8 cellular contexts compared by ENCODE assay signal in the genomic region with DNA sequence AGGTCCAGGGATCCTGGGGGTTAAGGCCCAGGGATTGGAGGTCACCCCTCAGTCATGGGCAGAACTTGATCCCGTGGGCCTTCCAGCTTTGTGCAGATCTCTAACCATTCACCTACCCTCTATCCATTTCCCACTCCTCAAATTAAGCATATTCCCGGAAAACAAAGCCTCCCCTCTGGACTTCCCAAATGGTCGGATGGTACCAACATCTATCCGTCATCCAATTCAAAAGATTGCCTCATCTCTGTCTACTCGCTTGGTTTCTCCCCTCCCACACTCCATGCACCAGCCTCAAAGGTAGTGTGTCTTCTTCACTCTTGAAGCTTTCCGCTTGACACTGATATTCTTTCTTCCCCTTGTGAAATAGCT. TPM values are rescaled to one million over a fixed set of nuclear protein-coding genes. Genes with fewer than 3 reads are reported as not detected.
DNase-seq lines count a peak whose midpoint lies in the region; ATAC-seq lines count a peak whose summit lies in the region.

No MANE protein-coding gene starts in this region.

- no peaks in the 10 kb centered on the region for H3K36me3 ChIP-seq in mesendoderm (ENCODE audit: control insufficient read depth, insufficient read depth, low read length)

- no peaks in the 10 kb centered on the region for H3K79me2 ChIP-seq in mesendoderm (ENCODE audit: control insufficient read depth, insufficient read depth, low read length)

- H3K56ac ChIP-seq in mesendoderm (ENCODE audit: low read length): peak overlapping the region; percentile 2

- no peaks in the 10 kb centered on the region for H3K4me1 ChIP-seq in mesendoderm (ENCODE audit: control insufficient read depth, low read depth, low read length)

- H4K5ac ChIP-seq in mesendoderm (ENCODE audit: low read length): no peak overlapping the region

- H4K8ac ChIP-seq in mesendoderm (ENCODE audit: low read depth, low read length): no peak overlapping the region

- no peak for ATAC-seq in stimulated activated naive CD8-positive, alpha-beta T cell treated with anti-CD3 and anti-CD28 coated beads, Interleukin-15, Interleukin-2, amounts not matched to agents 100 U/mL and 50 U/mL, for 24 hours
- ATAC-seq in GM19035 (IDR thresholded peaks at IDR 0.05; ENCODE audit: unreplicated experiment) (no peak), GM18858 (IDR thresholded peaks at IDR 0.05; ENCODE audit: unreplicated experiment) (no peak)

- no peaks in the 10 kb centered on the region for H3K27me3 ChIP-seq in mesendoderm (ENCODE audit: insufficient read depth, low read length, poor library complexity)

- no peak overlapping the region for H2BK120ac ChIP-seq in mesendoderm (ENCODE audit: low read depth, low read length)

- H3K4me3 ChIP-seq in mesendoderm (ENCODE audit: low read length): no peak overlapping the region

- H3K27ac Mint-ChIP-seq in stimulated activated naive CD8-positive, alpha-beta T cell treated with anti-CD3 and anti-CD28 coated beads, Interleukin-15, Interleukin-2, amounts not matched to agents 100 ng/mL and 50 ng/mL, for 24 hours: peak overlapping the region; percentile 92
- H3K27ac Mint-ChIP-seq in activated naive CD4-positive, alpha-beta T cell treated with anti-CD3 and anti-CD28 coated beads, Interleukin-2, amount 50 U/mL, for 24 hours: peak overlapping the region; percentile 99

- peak overlapping the region; percentile 84 for H3K4me3 Mint-ChIP-seq in stimulated activated naive CD8-positive, alpha-beta T cell treated with anti-CD3 and anti-CD28 coated beads, Interleukin-15, Interleukin-2, amounts not matched to agents 100 ng/mL and 50 ng/mL, for 24 hours
- peak overlapping the region; percentile 90 for H3K4me3 Mint-ChIP-seq in activated naive CD4-positive, alpha-beta T cell treated with anti-CD3 and anti-CD28 coated beads, Interleukin-2, amount 50 U/mL, for 24 hours

- no peak overlapping the region for H3K23ac ChIP-seq in mesendoderm (ENCODE audit: low read length)

- no peak overlapping the region for H3K27ac ChIP-seq in mesendoderm (ENCODE audit: low read depth, low read length)

- H2BK5ac ChIP-seq in mesendoderm (ENCODE audit: low read length): no peak overlapping the region

- H3K18ac ChIP-seq in mesendoderm (ENCODE audit: low read length): no peak overlapping the region

- H3K4me1 Mint-ChIP-seq in stimulated activated naive CD8-positive, alpha-beta T cell treated with anti-CD3 and anti-CD28 coated beads, Interleukin-15, Interleukin-2, amounts not matched to agents 100 ng/mL and 50 ng/mL, for 24 hours (ENCODE audit: low read depth): peaks cover 23% of the 10 kb centered on the region
- H3K4me1 Mint-ChIP-seq in activated naive CD4-positive, alpha-beta T cell treated with anti-CD3 and anti-CD28 coated beads, Interleukin-2, amount 50 U/mL, for 24 hours: peaks cover 20% of the 10 kb centered on the region

- no CpG with 5 or more reads among the region's 6 CpGs for WGBS in mesendoderm (ENCODE audit: extremely low coverage, insufficient coverage, low lambda C conversion rate)

- peak overlapping the region; percentile 36 for H3K4ac ChIP-seq in mesendoderm (ENCODE audit: low read depth, low read length)

- H3K9me3 Mint-ChIP-seq in stimulated activated naive CD8-positive, alpha-beta T cell treated with anti-CD3 and anti-CD28 coated beads, Interleukin-15, Interleukin-2, amounts not matched to agents 100 ng/mL and 50 ng/mL, for 24 hours: no peaks in the 10 kb centered on the region
- no peaks in the 10 kb centered on the region for H3K9me3 Mint-ChIP-seq in activated naive CD4-positive, alpha-beta T cell treated with anti-CD3 and anti-CD28 coated beads, Interleukin-2, amount 50 U/mL, for 24 hours

- H2AK5ac ChIP-seq in mesendoderm (ENCODE audit: low read length): no peak overlapping the region

- no peak overlapping the region for H3K9ac ChIP-seq in mesendoderm (ENCODE audit: low read length)

- no peaks in the 10 kb centered on the region for H3K27me3 Mint-ChIP-seq in stimulated activated naive CD8-positive, alpha-beta T cell treated with anti-CD3 and anti-CD28 coated beads, Interleukin-15, Interleukin-2, amounts not matched to agents 100 ng/mL and 50 ng/mL, for 24 hours
- H3K27me3 Mint-ChIP-seq in activated naive CD4-positive, alpha-beta T cell treated with anti-CD3 and anti-CD28 coated beads, Interleukin-2, amount 50 U/mL, for 24 hours: no peaks in the 10 kb centered on the region

- DNase-seq in stimulated activated naive CD8-positive, alpha-beta T cell treated with anti-CD3 and anti-CD28 coated beads, Interleukin-15, Interleukin-2, amounts not matched to agents 100 U/mL and 50 U/mL, for 24 hours: no peak
- DNase-seq in mesendoderm (no peak), DMS 273 (lab: John Stamatoyannopoulos, UW; ENCODE audit: unreplicated experiment) (no peak), dedifferentiated amniotic fluid mesenchymal stem cell (ENCODE audit: extremely low spot score) (no peak)

- no peak overlapping the region for H2BK15ac ChIP-seq in mesendoderm (replicated peaks; ENCODE audit: low read depth)

- no peaks in the 10 kb centered on the region for H3K36me3 Mint-ChIP-seq in stimulated activated naive CD8-positive, alpha-beta T cell treated with anti-CD3 and anti-CD28 coated beads, Interleukin-15, Interleukin-2, amounts not matched to agents 100 ng/mL and 50 ng/mL, for 24 hours (ENCODE audit: low read depth)
- H3K36me3 Mint-ChIP-seq in activated naive CD4-positive, alpha-beta T cell treated with anti-CD3 and anti-CD28 coated beads, Interleukin-2, amount 50 U/mL, for 24 hours: no peaks in the 10 kb centered on the region

- H3K79me1 ChIP-seq in mesendoderm (ENCODE audit: low read length): no peaks in the 10 kb centered on the region

- H3K4me2 ChIP-seq in mesendoderm (ENCODE audit: low read length): no peak overlapping the region

RNA-seq across cellular contexts. Expression of gene BCLAF3, which starts 0.5 kb away (rescaled TPM):
- 2.8 TPM for polyA plus RNA-seq in mesendoderm (2013, experiment 1 of 2)
- 2.9 TPM for polyA plus RNA-seq in mesendoderm (2013, experiment 2 of 2)
